ENCODE assay signal across 39 cellular contexts in genomic region chr7:43417455-43417854, GRCh38.
"Had no signal": no experiment of that assay in that cellular context is flagged by ENCODE, and none has a peak within 500 bp of the region (broad histone marks: within the 10 kb centered on the region; RNA-seq: fewer than 3 reads in every experiment).

No MANE protein-coding gene starts in this region.

- H3K36me3 ChIP-seq: adrenal gland, ascending aorta, brain microvascular endothelial cell, breast epithelium, cardiac muscle cell had no signal

- H3K4me1 Mint-ChIP-seq: activated naive CD4-positive, alpha-beta T cell treated with anti-CD3 and anti-CD28 coated beads, Interleukin-2, amount 10 ng/mL, durations not matched to agents 7 days and 5 days; activated naive CD4-positive, alpha-beta T cell treated with anti-CD3 and anti-CD28 coated beads, Interleukin-2, amount 50 U/mL, for 24 hours; activated naive CD8-positive, alpha-beta T cell treated with anti-CD3 and anti-CD28 coated beads for 36 hours; activated naive CD8-positive, alpha-beta T cell treated with anti-CD3 and anti-CD28 coated beads, Interleukin-2, amount 10 ng/mL, durations not matched to agents 7 days and 5 days; activated naive CD8-positive, alpha-beta T cell treated with anti-CD3 and anti-CD28 coated beads, Interleukin-2, amount 50 U/mL, for 24 hours; activated T-helper 17 cell treated with anti-CD3 and anti-CD28 coated beads, Interleukin-2, amount 50 U/mL, for 72 hours; brain; central memory CD8-positive, alpha-beta T cell had no signal

- H3K4me1 ChIP-seq: adrenal gland, ascending aorta, body of pancreas, breast epithelium had no signal

- H3K27ac Mint-ChIP-seq: activated naive CD4-positive, alpha-beta T cell treated with anti-CD3 and anti-CD28 coated beads for 36 hours; activated naive CD4-positive, alpha-beta T cell treated with anti-CD3 and anti-CD28 coated beads, Interleukin-2, amount 10 ng/mL, durations not matched to agents 7 days and 5 days; activated naive CD4-positive, alpha-beta T cell treated with anti-CD3 and anti-CD28 coated beads, Interleukin-2, amount 50 U/mL, for 24 hours; activated naive CD4-positive, alpha-beta T cell treated with anti-CD3 and anti-CD28 coated beads, Interleukin-2, amount 50 U/mL, for 72 hours; activated naive CD8-positive, alpha-beta T cell; activated naive CD8-positive, alpha-beta T cell treated with anti-CD3 and anti-CD28 coated beads for 36 hours; activated naive CD8-positive, alpha-beta T cell treated with anti-CD3 and anti-CD28 coated beads, Interleukin-2, amount 10 ng/mL, durations not matched to agents 7 days and 5 days; activated naive CD8-positive, alpha-beta T cell treated with anti-CD3 and anti-CD28 coated beads, Interleukin-2, amount 50 U/mL, for 24 hours; activated T-cell treated with anti-CD3 and anti-CD28 coated beads, Interleukin-2, amount 50 U/mL, for 72 hours; activated T-helper 1 cell treated with anti-CD3 and anti-CD28 coated beads, Interleukin-12 subunit alpha, Interleukin-12 subunit beta, Interleukin-2, Interleukin-4 antibody, amounts not matched to agents 30 ng/mL and 10 ng/mL and 1 ng/mL, durations not matched to agents 14 hours and 24 hours and 36 hours; activated T-helper 17 cell treated with anti-CD3 and anti-CD28 coated beads, Interleukin-2, amount 50 U/mL, for 72 hours; activated T-helper 2 cell treated with anti-CD3 and anti-CD28 coated beads, Interferon-gamma antibody, Interleukin-2, Interleukin-4, amounts not matched to agents 10 μg/mL and 5 μg/mL and 100 μg/mL, durations not matched to agents 14 hours and 24 hours and 36 hours; brain had no signal

- ATAC-seq: activated naive CD4-positive, alpha-beta T cell treated with anti-CD3 and anti-CD28 coated beads, Interleukin-2, amount 50 U/mL, for 72 hours; activated naive CD8-positive, alpha-beta T cell treated with anti-CD3 and anti-CD28 coated beads, Interleukin-2, amount 50 U/mL, for 24 hours; activated T-cell treated with anti-CD3 and anti-CD28 coated beads, Interleukin-2, amount 50 U/mL, for 4 hours; activated T-cell treated with anti-CD3 and anti-CD28 coated beads, Interleukin-2, amount 50 U/mL, for 72 hours; activated T-helper 17 cell treated with anti-CD3 and anti-CD28 coated beads, Interleukin-2, amount 50 U/mL, for 72 hours; body of pancreas had no signal

- H3K4me3 ChIP-seq: adrenal gland, ascending aorta, body of pancreas, breast epithelium, cardiac muscle cell had no signal

- H3K4me3 Mint-ChIP-seq: activated naive CD4-positive, alpha-beta T cell treated with anti-CD3 and anti-CD28 coated beads for 36 hours; activated naive CD4-positive, alpha-beta T cell treated with anti-CD3 and anti-CD28 coated beads, Interleukin-2, amount 10 ng/mL, durations not matched to agents 7 days and 5 days; activated naive CD4-positive, alpha-beta T cell treated with anti-CD3 and anti-CD28 coated beads, Interleukin-2, amount 50 U/mL, for 24 hours; activated naive CD8-positive, alpha-beta T cell; activated naive CD8-positive, alpha-beta T cell treated with anti-CD3 and anti-CD28 coated beads for 36 hours; activated naive CD8-positive, alpha-beta T cell treated with anti-CD3 and anti-CD28 coated beads, Interleukin-2, amount 10 ng/mL, durations not matched to agents 7 days and 5 days; activated naive CD8-positive, alpha-beta T cell treated with anti-CD3 and anti-CD28 coated beads, Interleukin-2, amount 50 U/mL, for 24 hours; activated T-cell treated with anti-CD3 and anti-CD28 coated beads, Interleukin-2, amount 50 U/mL, for 4 hours; activated T-cell treated with anti-CD3 and anti-CD28 coated beads, Interleukin-2, amount 50 U/mL, for 72 hours; activated T-helper 1 cell treated with anti-CD3 and anti-CD28 coated beads, Interleukin-12 subunit alpha, Interleukin-12 subunit beta, Interleukin-2, Interleukin-4 antibody, amounts not matched to agents 30 ng/mL and 10 ng/mL and 1 ng/mL, durations not matched to agents 14 hours and 24 hours and 36 hours; activated T-helper 17 cell treated with anti-CD3 and anti-CD28 coated beads, Interleukin-2, amount 50 U/mL, for 72 hours; brain; central memory CD8-positive, alpha-beta T cell had no signal

- H3K9me3 Mint-ChIP-seq: activated naive CD4-positive, alpha-beta T cell treated with anti-CD3 and anti-CD28 coated beads for 36 hours; activated naive CD4-positive, alpha-beta T cell treated with anti-CD3 and anti-CD28 coated beads, Interleukin-2, amount 10 ng/mL, durations not matched to agents 7 days and 5 days; activated naive CD4-positive, alpha-beta T cell treated with anti-CD3 and anti-CD28 coated beads, Interleukin-2, amount 50 U/mL, for 24 hours; activated naive CD4-positive, alpha-beta T cell treated with anti-CD3 and anti-CD28 coated beads, Interleukin-2, amount 50 U/mL, for 72 hours; activated naive CD8-positive, alpha-beta T cell treated with anti-CD3 and anti-CD28 coated beads for 36 hours; activated T-cell treated with anti-CD3 and anti-CD28 coated beads, Interleukin-2, amount 50 U/mL, for 4 hours; activated T-helper 17 cell treated with anti-CD3 and anti-CD28 coated beads, Interleukin-2, amount 50 U/mL, for 72 hours; activated T-helper 2 cell treated with anti-CD3 and anti-CD28 coated beads, Interferon-gamma antibody, Interleukin-2, Interleukin-4, amounts not matched to agents 10 μg/mL and 5 μg/mL and 100 μg/mL, durations not matched to agents 14 hours and 24 hours and 36 hours; central memory CD8-positive, alpha-beta T cell had no signal

- DNase-seq: activated effector memory CD4-positive, alpha-beta T cell treated with anti-CD3 and anti-CD28 coated beads, Interleukin-2, amount 50 U/mL, for 16 hours; activated effector memory CD4-positive, alpha-beta T cell treated with Interleukin-2 at 50 U/mL for 16 hours; activated gamma-delta T cell; activated gamma-delta T cell treated with Interleukin-2 at 50 U/mL for 16 hours; activated naive CD4-positive, alpha-beta T cell; activated naive CD4-positive, alpha-beta T cell treated with anti-CD3 and anti-CD28 coated beads for 36 hours; activated naive CD4-positive, alpha-beta T cell treated with anti-CD3 and anti-CD28 coated beads, Interleukin-2, amount 10 ng/mL, durations not matched to agents 7 days and 5 days; activated naive CD4-positive, alpha-beta T cell treated with anti-CD3 and anti-CD28 coated beads, Interleukin-2, amount 50 U/mL, for 16 hours; activated naive CD4-positive, alpha-beta T cell treated with Interleukin-2 at 50 U/mL for 16 hours; activated naive CD8-positive, alpha-beta T cell treated with anti-CD3 and anti-CD28 coated beads for 36 hours; activated naive CD8-positive, alpha-beta T cell treated with anti-CD3 and anti-CD28 coated beads, Interleukin-2, amount 10 ng/mL, durations not matched to agents 7 days and 5 days; activated naive CD8-positive, alpha-beta T cell treated with anti-CD3 and anti-CD28 coated beads, Interleukin-2, amount 50 U/mL, for 24 hours; activated T-cell treated with anti-CD3 and anti-CD28 coated beads, Interleukin-2, amount 50 U/mL, for 4 hours; activated T-cell treated with anti-CD3 and anti-CD28 coated beads, Interleukin-2, amount 50 U/mL, for 48 hours; activated T-cell treated with anti-CD3 and anti-CD28 coated beads, Interleukin-2, amount 50 U/mL, for 72 hours; adrenal gland; amniotic stem cell; amygdala; anterior cingulate cortex; aorta; body of pancreas; brain microvascular endothelial cell; caudate nucleus; central memory CD4-positive, alpha-beta T cell; cerebellar nuclear complex had no signal

- H3K36me3 Mint-ChIP-seq: activated naive CD4-positive, alpha-beta T cell treated with anti-CD3 and anti-CD28 coated beads, Interleukin-2, amount 10 ng/mL, durations not matched to agents 7 days and 5 days; activated naive CD4-positive, alpha-beta T cell treated with anti-CD3 and anti-CD28 coated beads, Interleukin-2, amount 50 U/mL, for 24 hours; activated naive CD8-positive, alpha-beta T cell treated with anti-CD3 and anti-CD28 coated beads for 36 hours; activated naive CD8-positive, alpha-beta T cell treated with anti-CD3 and anti-CD28 coated beads, Interleukin-2, amount 10 ng/mL, durations not matched to agents 7 days and 5 days had no signal

- H3K27me3 ChIP-seq: adrenal gland, ascending aorta, body of pancreas, brain microvascular endothelial cell, breast epithelium, cardiac muscle cell had no signal

- H3K9me3 ChIP-seq: adrenal gland, ascending aorta, body of pancreas, breast epithelium had no signal

- H3K27ac ChIP-seq: adrenal gland, ascending aorta, body of pancreas, brain microvascular endothelial cell, breast epithelium, cardiac muscle cell had no signal

- FAIRE-seq: astrocyte, bronchial epithelial cell, colon had no signal
